Comparison of ENCODE assay signal across 19 cellular contexts in genomic region chr14:68631058-68631690, GRCh38.
DNase-seq lines count a peak whose midpoint lies in the region; ATAC-seq and TF ChIP-seq lines count a peak whose summit lies in the region.
"Had no signal": no experiment of that assay in that cellular context is flagged by ENCODE, and none has a peak within 500 bp of the region (broad histone marks: within the 10 kb centered on the region; RNA-seq: fewer than 3 reads in every experiment).

No MANE protein-coding gene starts in this region.

- peak overlapping the region; percentile 53 for H4K91ac ChIP-seq in mesenchymal stem cell (ENCODE audit: low read length)

- H3K4me1 ChIP-seq in right atrium auricular region (peaks cover 0 to 60% of the 10 kb centered on the region in 2 donors), mesenchymal stem cell (ENCODE audit: control insufficient read depth, insufficient read depth, low read depth, low read length) (peaks cover 5% of the 10 kb centered on the region), skeletal muscle tissue (ENCODE audit: control insufficient read depth in 3 of 3, insufficient read depth in 3 of 3, low read length in 3 of 3) (peaks cover 26 to 44% (median 37%) of the 10 kb centered on the region in 3 donors)

- ATAC-seq in activated naive CD8-positive, alpha-beta T cell treated with anti-CD3 and anti-CD28 coated beads, Interleukin-2, amount 50 U/mL, for 24 hours: no peak
- ATAC-seq: activated naive CD4-positive, alpha-beta T cell treated with anti-CD3 and anti-CD28 coated beads, Interleukin-2, amount 50 U/mL, for 72 hours; body of pancreas; GM23338; natural killer cell treated with Interleukin-12 subunit alpha and Interleukin-12 subunit beta and Interleukin-15 and Interleukin-18, amount 100 ng/mL, for 72 hours had no signal

- H3K27ac ChIP-seq in right atrium auricular region (peak overlapping the region; percentile 69 to 71), mesenchymal stem cell (ENCODE audit: low read length, poor library complexity, severe bottlenecking) (no peak overlapping the region), skeletal muscle tissue (ENCODE audit: low read depth, low read length) (peak overlapping the region; percentile 9)

- no peak overlapping the region for H3K9ac ChIP-seq in mesenchymal stem cell (ENCODE audit: low read length)
- no peak overlapping the region for H3K9ac ChIP-seq in skeletal muscle tissue (ENCODE audit: low read depth in 1 of 3, low read length in 3 of 3)

- DNase-seq in right atrium auricular region (ENCODE audit: low spot score): no peak
- DNase-seq in cardiac septum (ENCODE audit: low spot score): no peak
- DNase-seq in mesenchymal stem cell: no peak
- no peak for DNase-seq in stimulated activated CD4-positive, alpha-beta T cell treated with anti-CD3 and anti-CD28 coated beads, Interleukin-15, amount 100 ng/mL, for 24 hours
- no peak for DNase-seq in activated effector memory CD4-positive, alpha-beta T cell treated with anti-CD3 and anti-CD28 coated beads, Interleukin-2, amount 50 U/mL, for 16 hours
- no peak for DNase-seq in activated naive CD8-positive, alpha-beta T cell treated with anti-CD3 and anti-CD28 coated beads, Interleukin-2, amount 50 U/mL, for 24 hours
- DNase-seq in COR-L47 (lab: John Stamatoyannopoulos, UW): no peak
- DNase-seq: activated CD4-positive, alpha-beta T cell treated with anti-CD3 and anti-CD28 coated beads, Interleukin-2, amount 50 U/mL, for 4 hours; DMS79; erythroblast; NCI-H1105; NCI-H510A treated with DMSO at 0.1 percent for 48 hours; SIG-M5 had no signal

- H3K9me3 ChIP-seq in right atrium auricular region (no peaks in the 10 kb centered on the region), mesenchymal stem cell (ENCODE audit: control insufficient read depth, low read length) (no peaks in the 10 kb centered on the region), skeletal muscle tissue (ENCODE audit: control insufficient read depth in 3 of 3, low read length in 3 of 3) (no peaks in the 10 kb centered on the region)
- H3K9me3 ChIP-seq: body of pancreas had no signal

- H2AFZ ChIP-seq in mesenchymal stem cell (ENCODE audit: low read depth, low read length): no peak overlapping the region
- H2AFZ ChIP-seq: GM23338 had no signal

- no peak overlapping the region for H3K27ac Mint-ChIP-seq in activated naive CD8-positive, alpha-beta T cell treated with anti-CD3 and anti-CD28 coated beads, Interleukin-2, amount 50 U/mL, for 24 hours
- H3K27ac Mint-ChIP-seq: GM23338; natural killer cell treated with Interleukin-12 subunit alpha and Interleukin-12 subunit beta and Interleukin-15 and Interleukin-18, amount 100 ng/mL, for 72 hours; stimulated activated naive CD8-positive, alpha-beta T cell treated with anti-CD3 and anti-CD28 coated beads, Interleukin-15, Interleukin-2, amounts not matched to agents 100 ng/mL and 50 ng/mL, for 24 hours had no signal

- no peaks in the 10 kb centered on the region for H3K9me3 Mint-ChIP-seq in activated naive CD8-positive, alpha-beta T cell treated with anti-CD3 and anti-CD28 coated beads, Interleukin-2, amount 50 U/mL, for 24 hours
- H3K9me3 Mint-ChIP-seq: GM23338; natural killer cell treated with Interleukin-12 subunit alpha and Interleukin-12 subunit beta and Interleukin-15 and Interleukin-18, amount 100 ng/mL, for 72 hours; stimulated activated naive CD8-positive, alpha-beta T cell treated with anti-CD3 and anti-CD28 coated beads, Interleukin-15, Interleukin-2, amounts not matched to agents 100 ng/mL and 50 ng/mL, for 24 hours had no signal

- peak overlapping the region; percentile 55 to 84 for H3K4ac ChIP-seq in mesenchymal stem cell (ENCODE audit: low read depth in 1 of 2, low read length in 2 of 2)

- no peaks in the 10 kb centered on the region for H3K36me3 Mint-ChIP-seq in activated naive CD8-positive, alpha-beta T cell treated with anti-CD3 and anti-CD28 coated beads, Interleukin-2, amount 50 U/mL, for 24 hours (ENCODE audit: low read depth)
- H3K36me3 Mint-ChIP-seq: natural killer cell treated with Interleukin-12 subunit alpha and Interleukin-12 subunit beta and Interleukin-15 and Interleukin-18, amount 100 ng/mL, for 72 hours had no signal

- H2BK15ac ChIP-seq in mesenchymal stem cell (ENCODE audit: low read depth, poor library complexity, severe bottlenecking): no peak overlapping the region

- peaks cover 16% of the 10 kb centered on the region for H3K4me1 Mint-ChIP-seq in activated naive CD8-positive, alpha-beta T cell treated with anti-CD3 and anti-CD28 coated beads, Interleukin-2, amount 50 U/mL, for 24 hours

- no peak overlapping the region for H3K4me3 Mint-ChIP-seq in activated naive CD8-positive, alpha-beta T cell treated with anti-CD3 and anti-CD28 coated beads, Interleukin-2, amount 50 U/mL, for 24 hours
- H3K4me3 Mint-ChIP-seq: GM23338; natural killer cell treated with Interleukin-12 subunit alpha and Interleukin-12 subunit beta and Interleukin-15 and Interleukin-18, amount 100 ng/mL, for 72 hours; stimulated activated naive CD8-positive, alpha-beta T cell treated with anti-CD3 and anti-CD28 coated beads, Interleukin-15, Interleukin-2, amounts not matched to agents 100 ng/mL and 50 ng/mL, for 24 hours had no signal

- H2AK5ac ChIP-seq in mesenchymal stem cell (ENCODE audit: low read length, severe bottlenecking): no peak overlapping the region

- H3K4me2 ChIP-seq in mesenchymal stem cell (ENCODE audit: low read length, poor library complexity, severe bottlenecking): no peak overlapping the region
- H3K4me2 ChIP-seq: GM23338 had no signal

- peak overlapping the region in 1 of 2 experiments; percentile 68 for H3K14ac ChIP-seq in mesenchymal stem cell (ENCODE audit: low read length in 2 of 2)

- intact Hi-C loops in cardiac septum (cut with DNase I): loop anchor here (5.0 kb wide), 1 partner anchor 156 kb away; no protein-coding TSS in a partner anchor

- H3K27me3 ChIP-seq in right atrium auricular region (no peaks in the 10 kb centered on the region), mesenchymal stem cell (ENCODE audit: control insufficient read depth in 1 of 2, insufficient read depth in 1 of 2, low read length in 2 of 2) (no peaks in the 10 kb centered on the region), skeletal muscle tissue (ENCODE audit: control insufficient read depth in 3 of 3, insufficient read depth in 3 of 3, low read length in 3 of 3) (no peaks in the 10 kb centered on the region)
- H3K27me3 ChIP-seq: body of pancreas had no signal

- H4K8ac ChIP-seq in mesenchymal stem cell (ENCODE audit: low read length): peak overlapping the region; percentile 33

- WGBS in mesenchymal stem cell: 90% methylated on average over 8 of the region's 8 CpGs

- H2BK120ac ChIP-seq in mesenchymal stem cell (ENCODE audit: low read depth, low read length): peak overlapping the region; percentile 54

- no peaks in the 10 kb centered on the region for H3K79me1 ChIP-seq in mesenchymal stem cell (replicated peaks; ENCODE audit: low read length, poor library complexity, severe bottlenecking)

- H3K36me3 ChIP-seq in right atrium auricular region (no peaks in the 10 kb centered on the region), mesenchymal stem cell (ENCODE audit: control insufficient read depth in 1 of 2, insufficient read depth in 2 of 2, low read depth in 1 of 2, low read length in 2 of 2) (no peaks in the 10 kb centered on the region), skeletal muscle tissue (ENCODE audit: control insufficient read depth in 3 of 3, insufficient read depth in 3 of 3, low read length in 3 of 3) (no peaks in the 10 kb centered on the region)

- no peak overlapping the region for H3K23ac ChIP-seq in mesenchymal stem cell (ENCODE audit: low read length in 2 of 2)

- H3K27me3 Mint-ChIP-seq in activated naive CD8-positive, alpha-beta T cell treated with anti-CD3 and anti-CD28 coated beads, Interleukin-2, amount 50 U/mL, for 24 hours: peaks cover 5% of the 10 kb centered on the region
- H3K27me3 Mint-ChIP-seq: natural killer cell treated with Interleukin-12 subunit alpha and Interleukin-12 subunit beta and Interleukin-15 and Interleukin-18, amount 100 ng/mL, for 72 hours had no signal

- H3K18ac ChIP-seq in mesenchymal stem cell (ENCODE audit: low read depth in 1 of 2, low read length in 2 of 2): peak overlapping the region; percentile 58 to 90

- no peak for TF ChIP-seq CTCF in right atrium auricular region (IDR thresholded peaks at IDR 0.05)

- no peak overlapping the region for H3K4me3 ChIP-seq in right atrium auricular region
- H3K4me3 ChIP-seq in mesenchymal stem cell (ENCODE audit: insufficient read depth in 1 of 2, low read depth in 1 of 2, low read length in 2 of 2): no peak overlapping the region
- H3K4me3 ChIP-seq in skeletal muscle tissue (ENCODE audit: low read length in 3 of 3): peak overlapping the region in 1 of 3 donors; percentile 2
- H3K4me3 ChIP-seq: body of pancreas, GM23338 had no signal

- H2BK12ac ChIP-seq in mesenchymal stem cell (ENCODE audit: low read length in 2 of 2): peak overlapping the region; percentile 41 to 83

- no peak overlapping the region for H2BK5ac ChIP-seq in mesenchymal stem cell (ENCODE audit: low read depth, low read length, poor library complexity, severe bottlenecking)
